In the genomic region with DNA sequence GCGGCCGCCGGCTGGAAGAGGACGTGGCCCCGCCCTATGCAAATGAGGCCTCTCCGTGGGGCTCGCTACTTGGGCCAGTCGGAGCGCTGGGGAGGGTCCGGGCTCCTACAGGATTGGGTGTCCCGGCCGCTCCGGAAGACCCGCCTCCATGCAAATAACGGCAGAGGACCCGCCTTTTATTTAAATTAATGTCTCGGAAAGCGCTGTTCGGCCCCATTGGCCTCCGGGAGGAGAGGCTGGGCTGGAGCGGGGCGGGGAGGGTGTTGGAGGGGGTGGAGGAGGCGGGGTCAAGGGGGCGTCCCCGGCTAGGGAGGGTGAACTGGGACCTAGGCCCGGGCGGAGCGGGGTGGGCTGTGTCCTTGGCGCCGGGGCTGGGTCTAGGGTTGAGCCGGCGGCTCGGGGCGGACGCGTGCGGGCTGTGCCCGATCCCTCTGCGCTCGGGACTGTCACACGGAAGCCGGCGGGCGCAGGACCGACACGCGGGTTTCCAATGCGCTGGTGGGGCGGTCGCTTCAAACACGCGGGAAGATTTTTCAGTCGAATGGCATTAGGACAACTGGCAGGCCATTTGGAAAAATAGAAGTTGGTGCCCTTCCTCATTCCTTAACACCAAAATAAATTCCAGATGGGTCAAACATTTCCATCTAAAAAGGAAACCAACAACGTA, we compare ENCODE assay signal across 8 cellular contexts. TPM values are rescaled to one million over a fixed set of nuclear protein-coding genes. Genes with fewer than 3 reads are reported as not detected.
DNase-seq lines count a peak whose midpoint lies in the region; ATAC-seq and TF ChIP-seq lines count a peak whose summit lies in the region.

No MANE protein-coding gene starts in this region.

- H3K27me3 ChIP-seq in right lobe of liver = no peaks in the 10 kb centered on the region

- peak; percentile 94 for ATAC-seq in GM19397 (IDR thresholded peaks at IDR 0.05; ENCODE audit: unreplicated experiment)
- ATAC-seq in HG03565 (IDR thresholded peaks at IDR 0.05; ENCODE audit: unreplicated experiment) = peak; percentile 85
- peak; percentile 94 to 97 (median 95) for ATAC-seq in right lobe of liver

- peaks cover 0 to 5% (median 0%) of the 10 kb centered on the region in 4 donors for H3K4me1 ChIP-seq in right lobe of liver

- DNase-seq in CD1c-positive myeloid dendritic cell (ENCODE audit: extremely low spot score) (peak; percentile 99), NCI-H748 treated with DMSO at 0.1 percent for 48 hours (lab: John Stamatoyannopoulos, UW) (peak; percentile 96), dermis microvascular lymphatic vessel endothelial cell (ENCODE audit: low read depth in 2 of 2) (peak; percentile 96 to 99), right lobe of liver (peak; percentile 99 to 100 (median 99))
- DNase-seq in activated CD4-positive, alpha-beta T cell treated with anti-CD3 and anti-CD28 coated beads, Interleukin-2, amount 50 U/mL, for 4 hours = peak; percentile 95 to 98
- DNase-seq in stimulated activated CD4-positive, alpha-beta T cell treated with anti-CD3 and anti-CD28 coated beads, Interleukin-4, amount 100 ng/mL, for 24 hours = peak; percentile 98

- H3K9me3 ChIP-seq in right lobe of liver = no peaks in the 10 kb centered on the region

- peak overlapping the region; percentile 38 to 73 (median 72) for H3K4me3 ChIP-seq in right lobe of liver

- TF ChIP-seq CTCF in right lobe of liver (IDR thresholded peaks at IDR 0.05) = no peak

- intact Hi-C loops in right lobe of liver (cut with DNase I) = no loop called here

- peak; percentile 71 for TF ChIP-seq POLR2A in right lobe of liver (IDR thresholded peaks at IDR 0.05)

- H3K36me3 ChIP-seq in right lobe of liver = peaks cover 0 to 17% (median 4%) of the 10 kb centered on the region in 4 donors

- H3K27ac ChIP-seq in right lobe of liver = peak overlapping the region; percentile 52 to 73 (median 72)

- 1% methylated on average over 22 of the region's 54 CpGs for WGBS in right lobe of liver (ENCODE audit: insufficient coverage, low coverage, low lambda C conversion rate, missing lambda C conversion rate)

RNA-seq across cellular contexts. Expression of a gene that starts 0.3 kb away (rescaled TPM):
- total RNA-seq in dermis microvascular lymphatic vessel endothelial cell (5.8 and 8.2 TPM in 2 replicates), right lobe of liver (10 to 100 TPM in 5 of 6 experiments, 1 to 10 TPM in 1; 8.7 to 22.9 (median 14.6) TPM)

RNA-seq across cellular contexts. Expression of a gene that starts 17.3 kb away (rescaled TPM):
- total RNA-seq in dermis microvascular lymphatic vessel endothelial cell (not detected in 2 replicates), right lobe of liver (under 1 TPM in 3 of 6 experiments, not detected in 3; 0.31 to 0.56 (median 0.46) TPM)

RNA-seq across cellular contexts. Expression of a gene that starts 21.5 kb away (rescaled TPM):
- 9.1 and 19.6 TPM in 2 replicates for total RNA-seq in dermis microvascular lymphatic vessel endothelial cell
- 10 to 100 TPM in 4 of 6 experiments, 1 to 10 TPM in 2; 7.8 to 37.8 (median 14.3) TPM for total RNA-seq in right lobe of liver

RNA-seq across cellular contexts. Expression of a gene that starts 38.2 kb away (rescaled TPM):
- total RNA-seq in dermis microvascular lymphatic vessel endothelial cell (92.4 and 114 TPM in 2 replicates), right lobe of liver (10 to 100 TPM; 30.7 to 48.1 (median 36.9) TPM)

RNA-seq across cellular contexts. Expression of a gene that starts 40.7 kb away (rescaled TPM):
- total RNA-seq in dermis microvascular lymphatic vessel endothelial cell (57.7 and 72.1 TPM in 2 replicates), right lobe of liver (10 to 100 TPM; 36.4 to 73.4 (median 57.3) TPM)

Comparison
In these comparisons a context has a peak if more than half of its experiments do, and no peak if none do; other contexts are left out.
1. Peak in every context shown above with its lines: DNase-seq, ATAC-seq, H3K4me3 ChIP-seq and H3K27ac ChIP-seq.